9 cellular contexts compared by ENCODE assay signal in the genomic region with DNA sequence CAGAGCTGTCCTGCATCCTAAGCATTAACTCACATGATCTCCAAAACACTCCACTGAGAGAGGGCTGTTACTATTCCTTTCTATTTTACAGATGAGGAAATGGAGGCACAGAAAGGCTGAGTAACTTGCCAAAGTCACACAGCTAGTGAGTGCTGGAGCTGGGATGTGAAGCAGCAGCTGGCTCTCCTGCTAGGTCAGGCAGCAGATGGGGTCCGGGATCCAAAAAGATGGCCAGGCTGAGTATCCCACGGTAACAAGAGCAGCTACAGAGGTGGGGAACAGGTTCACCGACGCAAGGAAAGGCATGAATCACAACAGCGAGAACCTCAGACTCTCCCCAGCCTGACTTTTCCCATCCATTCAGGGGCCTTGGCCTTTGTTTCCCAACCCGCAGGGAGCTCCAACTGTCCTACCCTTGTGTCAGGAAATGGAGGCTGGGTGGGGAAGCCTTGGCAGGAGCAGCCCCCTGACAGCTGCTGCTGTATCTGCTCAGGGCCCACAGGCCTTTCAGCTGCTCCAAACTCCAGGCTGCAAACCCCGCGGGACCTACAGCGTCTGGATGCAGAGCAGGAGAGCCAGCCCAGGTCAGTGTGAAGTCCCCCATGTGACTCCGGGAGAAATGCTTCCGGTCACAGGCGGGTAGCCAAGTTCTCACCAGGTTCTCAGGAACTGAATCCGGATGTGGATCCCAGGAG. TPM values are rescaled to one million over a fixed set of nuclear protein-coding genes. Genes with fewer than 3 reads are reported as not detected.
DNase-seq lines count a peak whose midpoint lies in the region; ATAC-seq and TF ChIP-seq lines count a peak whose summit lies in the region.
"Had no signal": no experiment of that assay in that cellular context is flagged by ENCODE, and none has a peak within 500 bp of the region (broad histone marks: within the 10 kb centered on the region; RNA-seq: fewer than 3 reads in every experiment).

No MANE protein-coding gene starts in this region.

- H3K9me3 ChIP-seq in SJSA1 (replicated peaks) (no peaks in the 10 kb centered on the region), psoas muscle (no peaks in the 10 kb centered on the region)
- no peaks in the 10 kb centered on the region for H3K9me3 ChIP-seq in effector memory CD4-positive, alpha-beta T cell (ENCODE audit: control insufficient read depth, low read length)

- H3K36me3 ChIP-seq in SJSA1: peaks cover 89% of the 10 kb centered on the region
- H3K36me3 ChIP-seq in psoas muscle (ENCODE audit: insufficient read depth in 1 of 2, low read depth in 1 of 2): no peaks in the 10 kb centered on the region
- H3K36me3 ChIP-seq in effector memory CD4-positive, alpha-beta T cell (ENCODE audit: control insufficient read depth, insufficient read depth, low read length): no peaks in the 10 kb centered on the region

- no peak overlapping the region for H3K4me3 ChIP-seq in SJSA1
- no peak overlapping the region for H3K4me3 ChIP-seq in psoas muscle
- H3K4me3 ChIP-seq in effector memory CD4-positive, alpha-beta T cell (ENCODE audit: insufficient read depth, low read depth, low read length, poor library complexity, severe bottlenecking): no peak overlapping the region

- H3K27ac ChIP-seq in SJSA1: peak overlapping the region; percentile 51
- peak overlapping the region; percentile 34 for H3K27ac ChIP-seq in foreskin keratinocyte
- peak overlapping the region; percentile 56 for H3K27ac ChIP-seq in psoas muscle
- no peak overlapping the region for H3K27ac ChIP-seq in effector memory CD4-positive, alpha-beta T cell (ENCODE audit: insufficient read depth, low read length, poor library complexity, severe bottlenecking)

- 12 to 37% (median 16%) methylated on average over 13 of the region's 13 CpGs for WGBS in psoas muscle, 3 donors

- ATAC-seq in foreskin keratinocyte (no peak), psoas muscle (peak; percentile 56 to 75 (median 69))

- no peak for TF ChIP-seq CTCF in foreskin keratinocyte (conservative IDR thresholded peaks at IDR 0.05)
- TF ChIP-seq CTCF in psoas muscle (IDR thresholded peaks at IDR 0.05): no peak

- H3K27me3 ChIP-seq in SJSA1 (replicated peaks): no peaks in the 10 kb centered on the region
- H3K27me3 ChIP-seq in foreskin keratinocyte: no peaks in the 10 kb centered on the region
- no peaks in the 10 kb centered on the region for H3K27me3 ChIP-seq in psoas muscle (ENCODE audit: insufficient read depth in 3 of 3, low read length in 2 of 3)
- H3K27me3 ChIP-seq in effector memory CD4-positive, alpha-beta T cell (replicated peaks; ENCODE audit: control insufficient read depth, insufficient read depth, low read length, poor library complexity, severe bottlenecking): no peaks in the 10 kb centered on the region

- DNase-seq in EH (ENCODE audit: low read depth) (peak; percentile 88), SJSA1 (ENCODE audit: low read depth in 1 of 2, low spot score in 2 of 2) (peak in 1 of 2 experiments; percentile 44), foreskin keratinocyte (no peak), psoas muscle (peak; percentile 80 to 90), occipital lobe (lab: John Stamatoyannopoulos, UW) (no peak), DMS153 (lab: John Stamatoyannopoulos, UW) (no peak)
- no peak for DNase-seq in effector memory CD4-positive, alpha-beta T cell
- DNase-seq in effector CD4-positive, alpha-beta T cell: no peak
- DNase-seq: OCI-M1 had no signal

- H3K4me1 ChIP-seq in SJSA1 (replicated peaks): peaks cover 85% of the 10 kb centered on the region
- peaks cover 42% of the 10 kb centered on the region for H3K4me1 ChIP-seq in foreskin keratinocyte
- peaks cover 20% of the 10 kb centered on the region for H3K4me1 ChIP-seq in psoas muscle
- H3K4me1 ChIP-seq in effector memory CD4-positive, alpha-beta T cell (ENCODE audit: control insufficient read depth, insufficient read depth, low read length, poor library complexity, severe bottlenecking): no peaks in the 10 kb centered on the region

- intact Hi-C loops in psoas muscle (cut with DNase I): no loop called here

RNA-seq across cellular contexts. Expression of a gene that starts 29.5 kb away (rescaled TPM):
- 572 and 807 TPM in 2 replicates for total RNA-seq in SJSA1 (2014; rRNA removed; shearing (Covaris generic))
- 271 and 323 TPM in 2 replicates for total RNA-seq in foreskin keratinocyte
- 197 and 257 TPM in 2 replicates for polyA plus RNA-seq in foreskin keratinocyte
- 10 to 100 TPM in 1 of 4 donors, 1 to 10 TPM in 3; 3.6 to 10.5 (median 5.0) TPM for total RNA-seq in psoas muscle
- 1 to 10 TPM; 2.8 to 4.1 (median 3.0) TPM for polyA plus RNA-seq in psoas muscle
- total RNA-seq in occipital lobe: 185 TPM

Comparison
In these comparisons a context has a peak if more than half of its experiments do, and no peak if none do; other contexts are left out.
1. DNase-seq: peak in EH (single experiment) and psoas muscle (2 of 2); none in foreskin keratinocyte (0 of 2), effector memory CD4-positive, alpha-beta T cell (0 of 3), occipital lobe (single experiment), DMS153 (single experiment) and effector CD4-positive, alpha-beta T cell (single experiment).
2. RNA of a gene that starts 29.5 kb away (total RNA-seq): 572 to 807 TPM in SJSA1, 271 to 323 TPM in foreskin keratinocyte and 185 TPM in occipital lobe (single experiment); 3.6 to 10.5 TPM in psoas muscle; every median in the first group is over 10 times any median in the second.